8 cellular contexts compared by ENCODE assay signal in the genomic region with DNA sequence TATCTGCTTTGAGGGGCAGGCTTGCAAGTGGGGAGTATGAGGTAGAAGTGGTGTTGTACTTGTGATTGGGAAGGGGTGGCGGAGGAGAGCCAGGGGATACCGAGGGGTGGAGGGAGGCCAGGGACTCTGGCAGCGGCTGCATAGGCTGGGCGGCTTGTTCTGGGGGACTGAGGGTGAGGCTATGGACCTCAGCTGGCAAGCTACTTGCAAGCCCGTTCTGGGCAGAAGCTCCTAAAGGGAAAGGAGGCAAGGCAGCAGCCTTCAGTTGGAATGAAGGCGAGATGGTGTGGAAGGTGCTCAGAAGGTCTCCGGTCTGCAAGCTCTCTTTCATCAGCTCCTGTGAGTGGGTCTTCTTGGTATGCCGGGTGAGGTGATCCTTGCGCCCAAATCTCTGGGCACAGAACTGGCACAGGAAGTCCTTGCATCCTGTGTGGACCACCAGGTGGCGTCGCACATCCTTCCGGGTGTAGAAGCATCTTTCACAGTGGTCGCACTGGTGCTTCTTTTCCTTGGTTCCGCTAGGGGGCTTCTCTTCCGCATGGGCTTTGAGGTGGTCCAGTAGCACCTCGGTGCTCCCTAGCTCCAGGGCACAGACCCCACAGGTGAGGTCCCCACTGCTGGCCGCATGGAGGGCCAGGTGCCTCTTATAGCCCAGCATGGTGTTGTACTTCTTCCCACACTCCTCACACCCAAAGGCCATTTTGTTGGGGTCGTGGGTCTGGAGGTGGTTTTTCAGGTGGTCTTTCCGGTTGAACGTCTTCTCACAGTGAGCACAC.
DNase-seq lines count a peak whose midpoint lies in the region; ATAC-seq and TF ChIP-seq lines count a peak whose summit lies in the region.

No MANE protein-coding gene starts in this region.

- TF ChIP-seq CTCF in kidney epithelial cell (IDR thresholded peaks at IDR 0.05; ENCODE audit: insufficient read depth, low read length, poor library complexity, severe bottlenecking): peak; percentile 78

- no peak overlapping the region for H3K4me3 ChIP-seq in kidney epithelial cell (ENCODE audit: low read depth, low read length)

- DNase-seq in AG20443 (ENCODE audit: low spot score): peak; percentile 73
- peak; percentile 45 for DNase-seq in KBM-7
- peak in 4 of 5 donors; percentile 23 to 40 (median 34) for DNase-seq in T-helper 1 cell
- peak; percentile 54 for DNase-seq in astrocyte of the hippocampus (ENCODE audit: low read depth, low spot score)
- no peak for DNase-seq in kidney epithelial cell (ENCODE audit: low read depth)
- peak; percentile 18 for DNase-seq in stimulated activated CD8-positive, alpha-beta memory T cell treated with anti-CD3 and anti-CD28 coated beads, Interleukin-15, amount 100 ng/mL, for 1 hour (ENCODE audit: low read depth)
- DNase-seq in middle frontal gyrus (ENCODE audit: extremely low spot score, low spot score): no peak

- in situ Hi-C loops in KBM-7 (cut with MboI; ENCODE audit: low pct_unique_long_range_greater_than_20kb, low sequenced_read_pairs): no loop called here

- H3K27me3 ChIP-seq in kidney epithelial cell (ENCODE audit: control insufficient read depth, insufficient read depth, low read length): no peaks in the 10 kb centered on the region

- no peaks in the 10 kb centered on the region for H3K36me3 ChIP-seq in kidney epithelial cell (ENCODE audit: control insufficient read depth, insufficient read depth, low read length)

- peak; percentile 60 for ATAC-seq in GM18909 (IDR thresholded peaks at IDR 0.05; ENCODE audit: poor library complexity, unreplicated experiment)

Comparison
In these comparisons a context has a peak if more than half of its experiments do, and no peak if none do; other contexts are left out.
1. DNase-seq: peak in AG20443 (single experiment), KBM-7 (single experiment), T-helper 1 cell (4 of 5), astrocyte of the hippocampus (single experiment) and stimulated activated CD8-positive, alpha-beta memory T cell treated with anti-CD3 and anti-CD28 coated beads, Interleukin-15, amount 100 ng/mL, for 1 hour (single experiment); none in kidney epithelial cell (single experiment) and middle frontal gyrus (single experiment).